Comparison of ENCODE assay signal across 1 cellular context in the genomic region with DNA sequence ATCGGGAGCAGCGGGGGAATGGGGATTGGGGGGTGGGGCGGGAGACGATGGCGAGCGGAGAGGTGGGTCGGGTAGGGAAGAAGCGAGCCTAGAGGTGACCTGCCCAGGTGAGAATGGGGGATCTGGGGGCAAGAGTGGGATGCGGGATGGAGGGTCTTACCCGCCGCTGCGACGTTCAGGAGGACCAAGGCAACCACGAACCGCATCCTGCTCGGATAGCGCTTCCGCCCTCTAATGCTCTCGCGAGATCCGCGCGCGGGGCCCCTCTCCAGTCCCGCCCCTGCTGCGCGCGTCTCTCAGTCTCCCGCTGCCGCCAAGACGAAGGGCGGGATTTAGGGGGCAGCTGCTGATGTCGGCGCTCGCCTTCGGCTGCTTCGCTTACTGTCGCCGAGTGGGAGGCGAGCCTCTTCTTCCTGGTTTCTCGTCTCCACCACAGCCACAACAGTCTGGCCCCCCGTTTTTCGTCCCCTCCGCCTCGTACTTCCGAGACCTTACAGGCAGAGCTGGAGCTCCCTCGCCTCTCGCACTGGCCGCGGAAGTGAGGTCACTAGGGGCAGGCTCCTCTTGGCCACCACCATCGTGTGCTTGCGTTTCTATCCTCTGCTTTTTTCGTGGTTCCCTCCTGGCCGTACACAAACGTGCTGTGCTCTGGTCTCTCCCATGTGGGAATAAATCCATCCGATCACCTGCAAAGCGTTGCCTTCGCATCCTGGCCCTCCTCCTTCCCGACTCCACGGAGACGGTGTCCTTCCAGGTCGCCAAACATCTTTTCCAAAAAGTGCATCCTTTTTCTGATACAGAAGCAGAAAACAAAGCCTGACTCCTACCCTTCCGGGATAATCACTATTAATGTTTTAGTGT.
TF ChIP-seq lines count a peak whose summit lies in the region.

A gene (minus strand): TSS at position 233 of the 861 bp plus-strand sequence. CDS start 27 bp downstream, at position 206.

TF ChIP-seq in K562, 482 proteins besides CTCF, POLR2A, EP300 and RAD21 (continued from another document and continues in another):
- TF ChIP-seq, protein P1, sequence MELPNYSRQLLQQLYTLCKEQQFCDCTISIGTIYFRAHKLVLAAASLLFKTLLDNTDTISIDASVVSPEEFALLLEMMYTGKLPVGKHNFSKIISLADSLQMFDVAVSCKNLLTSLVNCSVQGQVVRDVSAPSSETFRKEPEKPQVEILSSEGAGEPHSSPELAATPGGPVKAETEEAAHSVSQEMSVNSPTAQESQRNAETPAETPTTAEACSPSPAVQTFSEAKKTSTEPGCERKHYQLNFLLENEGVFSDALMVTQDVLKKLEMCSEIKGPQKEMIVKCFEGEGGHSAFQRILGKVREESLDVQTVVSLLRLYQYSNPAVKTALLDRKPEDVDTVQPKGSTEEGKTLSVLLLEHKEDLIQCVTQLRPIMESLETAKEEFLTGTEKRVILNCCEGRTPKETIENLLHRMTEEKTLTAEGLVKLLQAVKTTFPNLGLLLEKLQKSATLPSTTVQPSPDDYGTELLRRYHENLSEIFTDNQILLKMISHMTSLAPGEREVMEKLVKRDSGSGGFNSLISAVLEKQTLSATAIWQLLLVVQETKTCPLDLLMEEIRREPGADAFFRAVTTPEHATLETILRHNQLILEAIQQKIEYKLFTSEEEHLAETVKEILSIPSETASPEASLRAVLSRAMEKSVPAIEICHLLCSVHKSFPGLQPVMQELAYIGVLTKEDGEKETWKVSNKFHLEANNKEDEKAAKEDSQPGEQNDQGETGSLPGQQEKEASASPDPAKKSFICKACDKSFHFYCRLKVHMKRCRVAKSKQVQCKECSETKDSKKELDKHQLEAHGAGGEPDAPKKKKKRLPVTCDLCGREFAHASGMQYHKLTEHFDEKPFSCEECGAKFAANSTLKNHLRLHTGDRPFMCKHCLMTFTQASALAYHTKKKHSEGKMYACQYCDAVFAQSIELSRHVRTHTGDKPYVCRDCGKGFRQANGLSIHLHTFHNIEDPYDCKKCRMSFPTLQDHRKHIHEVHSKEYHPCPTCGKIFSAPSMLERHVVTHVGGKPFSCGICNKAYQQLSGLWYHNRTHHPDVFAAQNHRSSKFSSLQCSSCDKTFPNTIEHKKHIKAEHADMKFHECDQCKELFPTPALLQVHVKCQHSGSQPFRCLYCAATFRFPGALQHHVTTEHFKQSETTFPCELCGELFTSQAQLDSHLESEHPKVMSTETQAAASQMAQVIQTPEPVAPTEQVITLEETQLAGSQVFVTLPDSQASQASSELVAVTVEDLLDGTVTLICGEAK (IDR thresholded peaks at IDR 0.05) = peak; percentile 72
- TF ChIP-seq, protein P1 (CRISPR knock-in tag; IDR thresholded peaks at IDR 0.05) = no peak
- TF ChIP-seq L3MBTL2 (IDR thresholded peaks at IDR 0.05) = peak; percentile 93
- no peak for TF ChIP-seq PHB2 (IDR thresholded peaks at IDR 0.05; ENCODE audit: low read depth)
- TF ChIP-seq, protein P2, sequence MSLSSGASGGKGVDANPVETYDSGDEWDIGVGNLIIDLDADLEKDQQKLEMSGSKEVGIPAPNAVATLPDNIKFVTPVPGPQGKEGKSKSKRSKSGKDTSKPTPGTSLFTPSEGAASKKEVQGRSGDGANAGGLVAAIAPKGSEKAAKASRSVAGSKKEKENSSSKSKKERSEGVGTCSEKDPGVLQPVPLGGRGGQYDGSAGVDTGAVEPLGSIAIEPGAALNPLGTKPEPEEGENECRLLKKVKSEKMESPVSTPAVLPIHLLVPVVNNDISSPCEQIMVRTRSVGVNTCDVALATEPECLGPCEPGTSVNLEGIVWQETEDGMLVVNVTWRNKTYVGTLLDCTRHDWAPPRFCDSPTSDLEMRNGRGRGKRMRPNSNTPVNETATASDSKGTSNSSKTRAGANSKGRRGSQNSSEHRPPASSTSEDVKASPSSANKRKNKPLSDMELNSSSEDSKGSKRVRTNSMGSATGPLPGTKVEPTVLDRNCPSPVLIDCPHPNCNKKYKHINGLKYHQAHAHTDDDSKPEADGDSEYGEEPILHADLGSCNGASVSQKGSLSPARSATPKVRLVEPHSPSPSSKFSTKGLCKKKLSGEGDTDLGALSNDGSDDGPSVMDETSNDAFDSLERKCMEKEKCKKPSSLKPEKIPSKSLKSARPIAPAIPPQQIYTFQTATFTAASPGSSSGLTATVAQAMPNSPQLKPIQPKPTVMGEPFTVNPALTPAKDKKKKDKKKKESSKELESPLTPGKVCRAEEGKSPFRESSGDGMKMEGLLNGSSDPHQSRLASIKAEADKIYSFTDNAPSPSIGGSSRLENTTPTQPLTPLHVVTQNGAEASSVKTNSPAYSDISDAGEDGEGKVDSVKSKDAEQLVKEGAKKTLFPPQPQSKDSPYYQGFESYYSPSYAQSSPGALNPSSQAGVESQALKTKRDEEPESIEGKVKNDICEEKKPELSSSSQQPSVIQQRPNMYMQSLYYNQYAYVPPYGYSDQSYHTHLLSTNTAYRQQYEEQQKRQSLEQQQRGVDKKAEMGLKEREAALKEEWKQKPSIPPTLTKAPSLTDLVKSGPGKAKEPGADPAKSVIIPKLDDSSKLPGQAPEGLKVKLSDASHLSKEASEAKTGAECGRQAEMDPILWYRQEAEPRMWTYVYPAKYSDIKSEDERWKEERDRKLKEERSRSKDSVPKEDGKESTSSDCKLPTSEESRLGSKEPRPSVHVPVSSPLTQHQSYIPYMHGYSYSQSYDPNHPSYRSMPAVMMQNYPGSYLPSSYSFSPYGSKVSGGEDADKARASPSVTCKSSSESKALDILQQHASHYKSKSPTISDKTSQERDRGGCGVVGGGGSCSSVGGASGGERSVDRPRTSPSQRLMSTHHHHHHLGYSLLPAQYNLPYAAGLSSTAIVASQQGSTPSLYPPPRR (CRISPR knock-in tag; IDR thresholded peaks at IDR 0.05; ENCODE audit: borderline replicate concordance) = no peak
- TF ChIP-seq RBM15 (IDR thresholded peaks at IDR 0.05; ENCODE audit: insufficient read depth, low read length) = no peak
- peak; percentile 82 to 86 for TF ChIP-seq NRF1 (conservative IDR thresholded peaks at IDR 0.05 in 1 of 2, IDR thresholded peaks at IDR 0.05 in 1 of 2)
- no peak for TF ChIP-seq ZNF408 (CRISPR knock-in tag; IDR thresholded peaks at IDR 0.05; ENCODE audit: low read depth)
- peak; percentile 28; the same call in 1 of the 2 replicates for TF ChIP-seq SIN3B (IDR thresholded peaks at IDR 0.05; ENCODE audit: low read depth)
- no peak for TF ChIP-seq PTBP1 (IDR thresholded peaks at IDR 0.05; ENCODE audit: low read depth, low read length)
- TF ChIP-seq PHTF2 (CRISPR knock-in tag; IDR thresholded peaks at IDR 0.05) = no peak
- TF ChIP-seq MEF2D (tag; conservative IDR thresholded peaks at IDR 0.05; ENCODE audit: low read depth) = no peak
- no peak for TF ChIP-seq U2AF2 (optimal IDR thresholded peaks at IDR 0.05; ENCODE audit: low read depth, low read length)
- TF ChIP-seq ZNF165 (CRISPR knock-in tag; IDR thresholded peaks at IDR 0.05; ENCODE audit: borderline replicate concordance) = no peak
- TF ChIP-seq, protein P3, sequence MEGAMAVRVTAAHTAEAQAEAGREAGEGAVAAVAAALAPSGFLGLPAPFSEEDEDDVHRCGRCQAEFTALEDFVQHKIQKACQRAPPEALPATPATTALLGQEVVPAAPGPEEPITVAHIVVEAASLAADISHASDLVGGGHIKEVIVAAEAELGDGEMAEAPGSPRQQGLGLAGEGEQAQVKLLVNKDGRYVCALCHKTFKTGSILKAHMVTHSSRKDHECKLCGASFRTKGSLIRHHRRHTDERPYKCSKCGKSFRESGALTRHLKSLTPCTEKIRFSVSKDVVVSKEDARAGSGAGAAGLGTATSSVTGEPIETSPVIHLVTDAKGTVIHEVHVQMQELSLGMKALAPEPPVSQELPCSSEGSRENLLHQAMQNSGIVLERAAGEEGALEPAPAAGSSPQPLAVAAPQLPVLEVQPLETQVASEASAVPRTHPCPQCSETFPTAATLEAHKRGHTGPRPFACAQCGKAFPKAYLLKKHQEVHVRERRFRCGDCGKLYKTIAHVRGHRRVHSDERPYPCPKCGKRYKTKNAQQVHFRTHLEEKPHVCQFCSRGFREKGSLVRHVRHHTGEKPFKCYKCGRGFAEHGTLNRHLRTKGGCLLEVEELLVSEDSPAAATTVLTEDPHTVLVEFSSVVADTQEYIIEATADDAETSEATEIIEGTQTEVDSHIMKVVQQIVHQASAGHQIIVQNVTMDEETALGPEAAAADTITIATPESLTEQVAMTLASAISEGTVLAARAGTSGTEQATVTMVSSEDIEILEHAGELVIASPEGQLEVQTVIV (CRISPR knock-in tag; IDR thresholded peaks at IDR 0.05; ENCODE audit: borderline replicate concordance) = no peak
- TF ChIP-seq, protein P4, sequence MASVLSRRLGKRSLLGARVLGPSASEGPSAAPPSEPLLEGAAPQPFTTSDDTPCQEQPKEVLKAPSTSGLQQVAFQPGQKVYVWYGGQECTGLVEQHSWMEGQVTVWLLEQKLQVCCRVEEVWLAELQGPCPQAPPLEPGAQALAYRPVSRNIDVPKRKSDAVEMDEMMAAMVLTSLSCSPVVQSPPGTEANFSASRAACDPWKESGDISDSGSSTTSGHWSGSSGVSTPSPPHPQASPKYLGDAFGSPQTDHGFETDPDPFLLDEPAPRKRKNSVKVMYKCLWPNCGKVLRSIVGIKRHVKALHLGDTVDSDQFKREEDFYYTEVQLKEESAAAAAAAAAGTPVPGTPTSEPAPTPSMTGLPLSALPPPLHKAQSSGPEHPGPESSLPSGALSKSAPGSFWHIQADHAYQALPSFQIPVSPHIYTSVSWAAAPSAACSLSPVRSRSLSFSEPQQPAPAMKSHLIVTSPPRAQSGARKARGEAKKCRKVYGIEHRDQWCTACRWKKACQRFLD (CRISPR knock-in tag; IDR thresholded peaks at IDR 0.05) = no peak; the same call in 1 of the 2 replicates
- TF ChIP-seq ETS2 (tag; IDR thresholded peaks at IDR 0.05; ENCODE audit: borderline replicate concordance, poor library complexity, severe bottlenecking) = no peak
- no peak for TF ChIP-seq JUNB (CRISPR knock-in tag; conservative IDR thresholded peaks at IDR 0.05)
- TF ChIP-seq, protein P5, sequence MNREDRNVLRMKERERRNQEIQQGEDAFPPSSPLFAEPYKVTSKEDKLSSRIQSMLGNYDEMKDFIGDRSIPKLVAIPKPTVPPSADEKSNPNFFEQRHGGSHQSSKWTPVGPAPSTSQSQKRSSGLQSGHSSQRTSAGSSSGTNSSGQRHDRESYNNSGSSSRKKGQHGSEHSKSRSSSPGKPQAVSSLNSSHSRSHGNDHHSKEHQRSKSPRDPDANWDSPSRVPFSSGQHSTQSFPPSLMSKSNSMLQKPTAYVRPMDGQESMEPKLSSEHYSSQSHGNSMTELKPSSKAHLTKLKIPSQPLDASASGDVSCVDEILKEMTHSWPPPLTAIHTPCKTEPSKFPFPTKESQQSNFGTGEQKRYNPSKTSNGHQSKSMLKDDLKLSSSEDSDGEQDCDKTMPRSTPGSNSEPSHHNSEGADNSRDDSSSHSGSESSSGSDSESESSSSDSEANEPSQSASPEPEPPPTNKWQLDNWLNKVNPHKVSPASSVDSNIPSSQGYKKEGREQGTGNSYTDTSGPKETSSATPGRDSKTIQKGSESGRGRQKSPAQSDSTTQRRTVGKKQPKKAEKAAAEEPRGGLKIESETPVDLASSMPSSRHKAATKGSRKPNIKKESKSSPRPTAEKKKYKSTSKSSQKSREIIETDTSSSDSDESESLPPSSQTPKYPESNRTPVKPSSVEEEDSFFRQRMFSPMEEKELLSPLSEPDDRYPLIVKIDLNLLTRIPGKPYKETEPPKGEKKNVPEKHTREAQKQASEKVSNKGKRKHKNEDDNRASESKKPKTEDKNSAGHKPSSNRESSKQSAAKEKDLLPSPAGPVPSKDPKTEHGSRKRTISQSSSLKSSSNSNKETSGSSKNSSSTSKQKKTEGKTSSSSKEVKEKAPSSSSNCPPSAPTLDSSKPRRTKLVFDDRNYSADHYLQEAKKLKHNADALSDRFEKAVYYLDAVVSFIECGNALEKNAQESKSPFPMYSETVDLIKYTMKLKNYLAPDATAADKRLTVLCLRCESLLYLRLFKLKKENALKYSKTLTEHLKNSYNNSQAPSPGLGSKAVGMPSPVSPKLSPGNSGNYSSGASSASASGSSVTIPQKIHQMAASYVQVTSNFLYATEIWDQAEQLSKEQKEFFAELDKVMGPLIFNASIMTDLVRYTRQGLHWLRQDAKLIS (CRISPR knock-in tag; IDR thresholded peaks at IDR 0.05) = peak; percentile 69; the same call in 1 of the 2 replicates
- TF ChIP-seq CAMTA2 (CRISPR knock-in tag; conservative IDR thresholded peaks at IDR 0.05) = no peak
- peak; percentile 47 for TF ChIP-seq RBM22 (IDR thresholded peaks at IDR 0.05; ENCODE audit: low read depth, low read length, poor library complexity, severe bottlenecking)
- TF ChIP-seq SIN3A (IDR thresholded peaks at IDR 0.05; ENCODE audit: borderline replicate concordance in 2 of 2, control insufficient read depth in 1 of 2, low read depth in 2 of 2, low read length in 2 of 2) = peak; percentile 29 to 77; a peak in 1 of 4 replicates
- no peak for TF ChIP-seq DACH1 (IDR thresholded peaks at IDR 0.05; ENCODE audit: partially characterized antibody)
- peak; percentile 60; the same call in 1 of the 2 replicates for TF ChIP-seq MXI1 (IDR thresholded peaks at IDR 0.05; ENCODE audit: low read depth, low read length)
- no peak for TF ChIP-seq WHSC1 (IDR thresholded peaks at IDR 0.05; ENCODE audit: low read length)
- TF ChIP-seq NFIX (CRISPR knock-in tag; IDR thresholded peaks at IDR 0.05; ENCODE audit: low read depth) = no peak
- TF ChIP-seq, protein P6, sequence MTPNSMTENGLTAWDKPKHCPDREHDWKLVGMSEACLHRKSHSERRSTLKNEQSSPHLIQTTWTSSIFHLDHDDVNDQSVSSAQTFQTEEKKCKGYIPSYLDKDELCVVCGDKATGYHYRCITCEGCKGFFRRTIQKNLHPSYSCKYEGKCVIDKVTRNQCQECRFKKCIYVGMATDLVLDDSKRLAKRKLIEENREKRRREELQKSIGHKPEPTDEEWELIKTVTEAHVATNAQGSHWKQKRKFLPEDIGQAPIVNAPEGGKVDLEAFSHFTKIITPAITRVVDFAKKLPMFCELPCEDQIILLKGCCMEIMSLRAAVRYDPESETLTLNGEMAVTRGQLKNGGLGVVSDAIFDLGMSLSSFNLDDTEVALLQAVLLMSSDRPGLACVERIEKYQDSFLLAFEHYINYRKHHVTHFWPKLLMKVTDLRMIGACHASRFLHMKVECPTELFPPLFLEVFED (CRISPR knock-in tag; conservative IDR thresholded peaks at IDR 0.05) = no peak
- no peak for TF ChIP-seq ZNF3 (CRISPR knock-in tag; IDR thresholded peaks at IDR 0.05)
